9 cellular contexts compared by ENCODE assay signal in genomic region chr7:2528481-2529095, GRCh38. TPM values are rescaled to one million over a fixed set of nuclear protein-coding genes. Genes with fewer than 3 reads are reported as not detected.
A peak's percentile ranks its signal among the peaks of the same experiment; 100 is the strongest.
DNase-seq lines count a peak whose midpoint lies in the region; ATAC-seq, FAIRE-seq and TF ChIP-seq lines count a peak whose summit lies in the region.
"Had no signal": no experiment of that assay in that cellular context is flagged by ENCODE, and none has a peak within 500 bp of the region (broad histone marks: within the 10 kb centered on the region; RNA-seq: fewer than 3 reads in every experiment).

No MANE protein-coding gene starts in this region.

- peaks cover 7% of the 10 kb centered on the region; the same call in 1 of the 2 replicates for H3K36me3 Mint-ChIP-seq in WTC11

- H3K4me1 ChIP-seq in kidney (ENCODE audit: control insufficient read depth in 1 of 2, insufficient read depth in 1 of 2, low read depth in 1 of 2, low read length in 2 of 2) (peaks cover 0 to 9% of the 10 kb centered on the region in 2 donors), upper lobe of right lung (peaks cover 69% of the 10 kb centered on the region)

- peak; percentile 1 for DNase-seq in stimulated activated CD4-positive, alpha-beta T cell treated with anti-CD3 and anti-CD28 coated beads, Interleukin-15, amount 100 ng/mL, for 24 hours
- no peak for DNase-seq in stimulated activated CD4-positive, alpha-beta T cell treated with anti-CD3 and anti-CD28 coated beads, Interleukin-4, amount 100 ng/mL, for 24 hours
- no peak for DNase-seq in WTC11 (ENCODE audit: low spot score)
- DNase-seq in kidney: peak; percentile 73
- DNase-seq in upper lobe of right lung: no peak
- DNase-seq in occipital lobe (lab: John Stamatoyannopoulos, UW): no peak
- DNase-seq in CD1c-positive myeloid dendritic cell (ENCODE audit: extremely low spot score): no peak
- DNase-seq in GM12892 (ENCODE audit: insufficient read length): no peak

- no peaks in the 10 kb centered on the region for H3K27me3 ChIP-seq in upper lobe of right lung

- TF ChIP-seq POLR2A in GM12892 (IDR thresholded peaks at IDR 0.05; ENCODE audit: low read depth, low read length): no peak

- intact Hi-C loops in kidney (cut with DNase I): no loop called here
- intact Hi-C loops in upper lobe of right lung (cut with DNase I): no loop called here

- H3K9ac ChIP-seq in kidney (ENCODE audit: low read length in 2 of 2): no peak overlapping the region

- peaks cover 0 to 4% of the 10 kb centered on the region in 2 donors for H3K36me3 ChIP-seq in kidney (ENCODE audit: control insufficient read depth in 1 of 2, insufficient read depth in 2 of 2, low read length in 2 of 2)
- peaks cover 23% of the 10 kb centered on the region for H3K36me3 ChIP-seq in upper lobe of right lung

- no peaks in the 10 kb centered on the region for H3K9me3 Mint-ChIP-seq in WTC11

- H3K27me3 Mint-ChIP-seq in WTC11 (ENCODE audit: low read depth): no peaks in the 10 kb centered on the region

- CTCF ChIA-PET in WTC11 (lab: Charles Lee): interaction anchor here (1.4 to 7.1 kb wide), 2 partner anchors 11 to 59 kb away, joined by 3 to 65 read pairs; no protein-coding TSS in a partner anchor

- H3K27ac ChIP-seq in kidney (ENCODE audit: low read depth in 2 of 2, low read length in 2 of 2) (no peak overlapping the region), upper lobe of right lung (peak overlapping the region; percentile 85)

- no peak for TF ChIP-seq CTCF in WTC11 (IDR thresholded peaks at IDR 0.05)
- TF ChIP-seq CTCF in kidney (IDR thresholded peaks at IDR 0.05; ENCODE audit: borderline replicate concordance, extremely low read depth, insufficient read depth): no peak
- TF ChIP-seq CTCF in upper lobe of right lung (IDR thresholded peaks at IDR 0.05): no peak

- H3K4me3 Mint-ChIP-seq in WTC11: no peak overlapping the region

- ATAC-seq in WTC11: no peak
- no peak for ATAC-seq in upper lobe of right lung

- peak overlapping the region; percentile 95 for H3K27ac Mint-ChIP-seq in WTC11

- POLR2A ChIA-PET in WTC11 (lab: Charles Lee): no interaction called here

- peaks cover 19% of the 10 kb centered on the region for H3K4me1 Mint-ChIP-seq in WTC11

- no peak for FAIRE-seq in kidney (lab: Jason Lieb, UNC)
- FAIRE-seq in GM12892 (lab: Jason Lieb, UNC): no peak

- H3K9me3 ChIP-seq in kidney (ENCODE audit: control insufficient read depth in 1 of 2, low read length in 2 of 2): no peaks in the 10 kb centered on the region
- H3K9me3 ChIP-seq in upper lobe of right lung: no peaks in the 10 kb centered on the region

- H3K4me3 ChIP-seq in kidney (ENCODE audit: low read length in 2 of 2): no peak overlapping the region
- no peak overlapping the region for H3K4me3 ChIP-seq in upper lobe of right lung

TF ChIP-seq in WTC11, 78 proteins besides CTCF, POLR2A, EP300 and RAD21 (continues in another document):
- TF ChIP-seq TP53 (CRISPR knock-in tag; IDR thresholded peaks at IDR 0.05) (no peak), HMGA2 (CRISPR knock-in tag; IDR thresholded peaks at IDR 0.05) (no peak), KAT7 (CRISPR knock-in tag; IDR thresholded peaks at IDR 0.05; ENCODE audit: borderline replicate concordance) (no peak), PREB (CRISPR knock-in tag; IDR thresholded peaks at IDR 0.05; ENCODE audit: borderline replicate concordance) (no peak), E2F4 (CRISPR knock-in tag; IDR thresholded peaks at IDR 0.05; ENCODE audit: borderline replicate concordance, low read depth) (no peak), ERG (CRISPR knock-in tag; IDR thresholded peaks at IDR 0.05) (no peak), RELA (CRISPR knock-in tag; IDR thresholded peaks at IDR 0.05; ENCODE audit: borderline replicate concordance) (no peak), AFF4 (CRISPR knock-in tag; IDR thresholded peaks at IDR 0.05; ENCODE audit: borderline replicate concordance) (no peak), MXD4 (CRISPR knock-in tag; IDR thresholded peaks at IDR 0.05; ENCODE audit: borderline replicate concordance) (no peak), E2F5 (CRISPR knock-in tag; IDR thresholded peaks at IDR 0.05) (no peak), JAZF1 (CRISPR knock-in tag; IDR thresholded peaks at IDR 0.05) (no peak), NR2C2 (CRISPR knock-in tag; IDR thresholded peaks at IDR 0.05) (no peak)

RNA-seq across cellular contexts. Expression of gene LFNG, which starts 9.0 kb away (rescaled TPM):
- total RNA-seq in WTC11 (2021) (24.1 to 29.4 TPM (median 26.5 TPM) in 3 replicates), kidney (18.4 TPM), upper lobe of right lung (35.4 TPM), occipital lobe (8.7 TPM)
- 5.0 TPM for polyA plus RNA-seq in kidney (ENCODE audit: insufficient read depth, low read depth, low replicate concordance)
- 0.17 TPM for polyA plus RNA-seq in GM12892 (2012; ENCODE audit: missing spikeins)

RNA-seq across cellular contexts. Expression of gene BRAT1, which starts 26.7 kb away (rescaled TPM):
- total RNA-seq in WTC11 (2021): 44.0 to 50.0 TPM (median 46.1 TPM) in 3 replicates
- total RNA-seq in kidney: 23.7 TPM
- polyA plus RNA-seq in kidney (ENCODE audit: insufficient read depth, low read depth, low replicate concordance): 18.7 TPM
- 24.1 TPM for total RNA-seq in upper lobe of right lung
- total RNA-seq in occipital lobe: 15.6 TPM
- polyA plus RNA-seq in GM12892 (2012; ENCODE audit: missing spikeins): 7.6 TPM

RNA-seq across cellular contexts. Expression of gene IQCE, which starts 30.2 kb away (rescaled TPM):
- 4.4 to 4.7 TPM (median 4.6 TPM) in 3 replicates for total RNA-seq in WTC11 (2021)
- 27.8 TPM for total RNA-seq in kidney
- polyA plus RNA-seq in kidney (ENCODE audit: insufficient read depth, low read depth, low replicate concordance): 6.1 TPM
- 22.2 TPM for total RNA-seq in upper lobe of right lung
- total RNA-seq in occipital lobe: 22.3 TPM
- 2.7 TPM for polyA plus RNA-seq in GM12892 (2012; ENCODE audit: missing spikeins)

RNA-seq across cellular contexts. Expression of gene GRIFIN, which starts 52.4 kb away (rescaled TPM):
- not detected in 3 replicates for total RNA-seq in WTC11 (2021)
- not detected for total RNA-seq in kidney
- polyA plus RNA-seq in kidney (ENCODE audit: insufficient read depth, low read depth, low replicate concordance): not detected
- total RNA-seq in upper lobe of right lung: not detected
- total RNA-seq in occipital lobe: not detected
- polyA plus RNA-seq in GM12892 (2012; ENCODE audit: missing spikeins): not detected
- total RNA-seq: HT1080 had no signal

Comparison
In these comparisons a context has a peak if more than half of its experiments do, and no peak if none do; other contexts are left out.
1. DNase-seq: peak in stimulated activated CD4-positive, alpha-beta T cell treated with anti-CD3 and anti-CD28 coated beads, Interleukin-15, amount 100 ng/mL, for 24 hours (single experiment) and kidney (single experiment); none in stimulated activated CD4-positive, alpha-beta T cell treated with anti-CD3 and anti-CD28 coated beads, Interleukin-4, amount 100 ng/mL, for 24 hours (single experiment), WTC11 (single experiment), upper lobe of right lung (single experiment), occipital lobe (single experiment), CD1c-positive myeloid dendritic cell (single experiment) and GM12892 (single experiment).